ENCODE assay signal across 8 cellular contexts in the genomic region with DNA sequence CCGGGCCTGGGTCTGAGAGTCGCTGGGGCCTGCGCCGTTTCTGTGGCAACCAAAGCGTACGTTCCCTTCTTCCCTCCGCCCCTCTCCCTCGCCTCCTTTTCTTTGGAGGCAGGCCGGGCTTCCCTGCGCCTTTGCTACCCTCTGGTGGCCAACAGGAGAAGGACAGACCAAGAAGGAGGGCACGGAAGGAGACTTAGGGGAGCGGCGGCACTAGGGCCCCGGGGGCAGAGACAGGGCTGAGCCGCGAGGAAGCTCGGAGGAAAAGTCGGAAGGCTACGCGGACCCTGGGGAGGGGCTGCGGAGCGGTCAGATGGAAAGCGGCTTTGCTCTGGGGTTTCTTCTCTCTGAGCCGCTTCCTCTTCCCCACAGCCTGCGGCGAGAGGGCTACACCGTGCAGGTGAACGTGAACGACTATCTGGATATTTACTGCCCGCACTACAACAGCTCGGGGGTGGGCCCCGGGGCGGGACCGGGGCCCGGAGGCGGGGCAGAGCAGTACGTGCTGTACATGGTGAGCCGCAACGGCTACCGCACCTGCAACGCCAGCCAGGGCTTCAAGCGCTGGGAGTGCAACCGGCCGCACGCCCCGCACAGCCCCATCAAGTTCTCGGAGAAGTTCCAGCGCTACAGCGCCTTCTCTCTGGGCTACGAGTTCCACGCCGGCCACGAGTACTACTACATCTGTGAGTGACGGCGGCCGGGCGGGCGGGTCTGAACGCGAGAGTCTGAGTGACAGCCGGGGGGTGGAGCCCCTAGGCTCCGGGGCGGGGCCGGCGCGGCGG. TPM values are rescaled to one million over a fixed set of nuclear protein-coding genes. Genes with fewer than 3 reads are reported as not detected.
A peak's percentile ranks its signal among the peaks of the same experiment; 100 is the strongest.
DNase-seq lines count a peak whose midpoint lies in the region; ATAC-seq, FAIRE-seq and TF ChIP-seq lines count a peak whose summit lies in the region.

No MANE protein-coding gene starts in this region.

- TF ChIP-seq POLR2A in A549 (IDR thresholded peaks at IDR 0.05; ENCODE audit: low read length) (peak; percentile 11; the same call in 1 of the 2 replicates), gastrocnemius medialis (IDR thresholded peaks at IDR 0.05) (peak; percentile 50 to 87)

- H3K27ac Mint-ChIP-seq in brain: peak overlapping the region; percentile 92 to 96 (median 94)

- peak overlapping the region; percentile 100 for H3K4me2 ChIP-seq in A549

- CTCF ChIA-PET in A549 (lab: Yijun Ruan, JAX): interaction anchor here (0.6 to 5.5 kb wide), 63 partner anchors 11 to 1497 kb away, joined by 3 to 350 read pairs (median 5); a partner anchor contains a TSS

- in situ Hi-C loops in gastrocnemius medialis (cut with MboI; ENCODE audit: low sequenced_read_pairs in 4 of 4): no loop called here

- H3K27me3 ChIP-seq in gastrocnemius medialis: peaks cover 40 to 45% (median 44%) of the 10 kb centered on the region in 3 donors

- H3K9me3 ChIP-seq in A549 (no peaks in the 10 kb centered on the region), gastrocnemius medialis (no peaks in the 10 kb centered on the region)

- peaks cover 47% of the 10 kb centered on the region for H3K4me1 ChIP-seq in A549
- H3K4me1 ChIP-seq in gastrocnemius medialis: peaks cover 32 to 43% of the 10 kb centered on the region in 2 donors

- peaks cover 48% of the 10 kb centered on the region for H3K4me1 Mint-ChIP-seq in brain

- H3K36me3 Mint-ChIP-seq in brain: peaks cover 8% of the 10 kb centered on the region

- H3K27me3 Mint-ChIP-seq in brain: peaks cover 17% of the 10 kb centered on the region

- 1% methylated on average over 29 of the region's 67 CpGs for whole genome bisulfite sequencing in A549 (ENCODE audit: missing lambda C conversion rate)

- no peaks in the 10 kb centered on the region for H3K36me3 ChIP-seq in gastrocnemius medialis

- POLR2A ChIA-PET in A549 (lab: Yijun Ruan, JAX): interaction anchor here (0.6 to 1.8 kb wide), 12 partner anchors 14 to 377 kb away, joined by 3 to 7 read pairs (median 3); a partner anchor contains a TSS

- peak; percentile 77 for FAIRE-seq in A549 (lab: Jason Lieb, UNC)
- FAIRE-seq in TTC549 (lab: Jason Lieb, UNC): peak; percentile 98

- DNase-seq in A549 (ENCODE audit: low read depth in 1 of 2, low spot score in 1 of 2) (peak; percentile 95), NCI-H2107 (lab: John Stamatoyannopoulos, UW) (peak; percentile 91), gastrocnemius medialis (peak; percentile 83 to 89)

- intact Hi-C loops in gastrocnemius medialis (cut with DNase I; ENCODE audit: low total_unique reads): loop anchor here (1.0 to 5.0 kb wide), 6 partner anchors 22 to 608 kb away; a partner anchor contains a TSS

- peak overlapping the region; percentile 89 to 93 (median 91) for H3K4me3 Mint-ChIP-seq in brain

- TF ChIP-seq RAD21 in A549 (conservative IDR thresholded peaks at IDR 0.05 in 1 of 2, IDR thresholded peaks at IDR 0.05 in 1 of 2): peak; percentile 95 to 98

- TF ChIP-seq EP300 in A549 (IDR thresholded peaks at IDR 0.05): no peak

- H3K4me3 ChIP-seq in A549 (peak overlapping the region; percentile 59), iPS-11a (ENCODE audit: low read depth, low read length) (peak overlapping the region; percentile 85), gastrocnemius medialis (peak overlapping the region; percentile 57 to 85 (median 72))

- peaks cover 0 to 4% (median 0%) of the 10 kb centered on the region in 5 experiments for H3K9me3 Mint-ChIP-seq in brain

- ATAC-seq in A549 (peak; percentile 77 to 85), GM18520 (IDR thresholded peaks at IDR 0.05; ENCODE audit: unreplicated experiment) (peak; percentile 65), HG03066 (IDR thresholded peaks at IDR 0.05; ENCODE audit: low read depth, unreplicated experiment) (peak; percentile 78), gastrocnemius medialis (peak; percentile 87 to 89)

- peak overlapping the region; percentile 74 to 88 for H3K27ac ChIP-seq in A549
- peak overlapping the region; percentile 87 to 95 (median 89) for H3K27ac ChIP-seq in gastrocnemius medialis

- peak; percentile 82 for TF ChIP-seq CTCF in A549 (IDR thresholded peaks at IDR 0.05)
- peak; percentile 93 to 94 for TF ChIP-seq CTCF in brain (conservative IDR thresholded peaks at IDR 0.05)
- TF ChIP-seq CTCF in gastrocnemius medialis (IDR thresholded peaks at IDR 0.05 in 4 of 5, conservative IDR thresholded peaks at IDR 0.05 in 1 of 5): peak; percentile 90 to 97 (median 95)

TF ChIP-seq in A549, 52 proteins besides CTCF, POLR2A, EP300 and RAD21:
- 0 out of 2 replicates have a peak, but pooled peaks have one; percentile 15 for TF ChIP-seq HOXB5 (CRISPR knock-in tag; IDR thresholded peaks at IDR 0.05)
- TF ChIP-seq, protein P1, sequence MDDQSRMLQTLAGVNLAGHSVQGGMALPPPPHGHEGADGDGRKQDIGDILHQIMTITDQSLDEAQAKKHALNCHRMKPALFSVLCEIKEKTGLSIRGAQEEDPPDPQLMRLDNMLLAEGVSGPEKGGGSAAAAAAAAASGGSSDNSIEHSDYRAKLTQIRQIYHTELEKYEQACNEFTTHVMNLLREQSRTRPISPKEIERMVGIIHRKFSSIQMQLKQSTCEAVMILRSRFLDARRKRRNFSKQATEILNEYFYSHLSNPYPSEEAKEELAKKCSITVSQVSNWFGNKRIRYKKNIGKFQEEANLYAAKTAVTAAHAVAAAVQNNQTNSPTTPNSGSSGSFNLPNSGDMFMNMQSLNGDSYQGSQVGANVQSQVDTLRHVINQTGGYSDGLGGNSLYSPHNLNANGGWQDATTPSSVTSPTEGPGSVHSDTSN (IDR thresholded peaks at IDR 0.05): peak; percentile 95
- TF ChIP-seq, protein P2, sequence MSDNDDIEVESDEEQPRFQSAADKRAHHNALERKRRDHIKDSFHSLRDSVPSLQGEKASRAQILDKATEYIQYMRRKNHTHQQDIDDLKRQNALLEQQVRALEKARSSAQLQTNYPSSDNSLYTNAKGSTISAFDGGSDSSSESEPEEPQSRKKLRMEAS (IDR thresholded peaks at IDR 0.05): peak; percentile 86
- no peak for TF ChIP-seq EHF (CRISPR knock-in tag; IDR thresholded peaks at IDR 0.05)
- no peak for TF ChIP-seq CHD2 (IDR thresholded peaks at IDR 0.05; ENCODE audit: low read length, partially characterized antibody)
- peak; percentile 51; the same call in 1 of the 2 replicates for TF ChIP-seq KDM5A (IDR thresholded peaks at IDR 0.05)
- peak; percentile 88 for TF ChIP-seq SMC3 (IDR thresholded peaks at IDR 0.05)
- TF ChIP-seq MAZ (IDR thresholded peaks at IDR 0.05; ENCODE audit: borderline replicate concordance, low read depth, low read length): peak; percentile 24; the same call in 1 of the 2 replicates

RNA-seq across cellular contexts. Expression of a gene that starts 6.3 kb away (rescaled TPM):
- polyA plus RNA-seq in A549 (2011; rRNA removed): 1.9 and 2.6 TPM in 2 replicates
- 2.6 and 3.0 TPM in 2 replicates for polyA plus RNA-seq in A549 (2012; cell fraction: cytosol; rRNA removed)
- 2.7 and 3.3 TPM in 2 replicates for polyA plus RNA-seq in A549 (2012; cell fraction: nucleus; rRNA removed)
- 2.0 to 3.2 TPM (median 2.7 TPM) in 3 replicates for polyA plus RNA-seq in A549 (2017; fragmentation: RNase III; extraction: RNeasy Plus Mini Kit Qiagen cat#74134 plus additional on column Dnase treatment)
- 2.6 and 4.0 TPM in 2 replicates for polyA minus RNA-seq in A549 (2011; rRNA and poly(A)+ RNA removed)
- 34.9 TPM for polyA plus RNA-seq in brain (ENCODE audit: insufficient read depth, low read depth, low replicate concordance)
- 1 to 10 TPM in 2 of 4 donors, under 1 TPM in 1, not detected in 1; 0.55 to 1.8 (median 1.6) TPM for total RNA-seq in gastrocnemius medialis

RNA-seq across cellular contexts. Expression of a gene that starts 21.4 kb away (rescaled TPM):
- polyA plus RNA-seq in A549 (2011; rRNA removed) (3.1 and 4.9 TPM in 2 replicates), A549 (2017; fragmentation: RNase III; extraction: RNeasy Plus Mini Kit Qiagen cat#74134 plus additional on column Dnase treatment) (6.1 to 8.7 TPM (median 7.5 TPM) in 3 replicates), brain (ENCODE audit: insufficient read depth, low read depth, low replicate concordance) (1.6 TPM)
- 5.3 and 7.4 TPM in 2 replicates for polyA plus RNA-seq in A549 (2012; cell fraction: cytosol; rRNA removed)
- polyA plus RNA-seq in A549 (2012; cell fraction: nucleus; rRNA removed): 6.7 and 7.0 TPM in 2 replicates
- polyA minus RNA-seq in A549 (2011; rRNA and poly(A)+ RNA removed): 4.5 and 5.9 TPM in 2 replicates
- total RNA-seq in gastrocnemius medialis: under 1 TPM; 0.41 to 0.87 (median 0.80) TPM

RNA-seq across cellular contexts. Expression of a gene that starts 33.8 kb away (rescaled TPM):
- 25.6 and 33.6 TPM in 2 replicates for polyA plus RNA-seq in A549 (2011; rRNA removed)
- polyA plus RNA-seq in A549 (2012; cell fraction: cytosol; rRNA removed): 48.4 and 71.3 TPM in 2 replicates
- 165 and 205 TPM in 2 replicates for polyA plus RNA-seq in A549 (2012; cell fraction: nucleus; rRNA removed)
- polyA plus RNA-seq in A549 (2017; fragmentation: RNase III; extraction: RNeasy Plus Mini Kit Qiagen cat#74134 plus additional on column Dnase treatment): 33.0 to 35.2 TPM (median 34.2 TPM) in 3 replicates
- polyA minus RNA-seq in A549 (2011; rRNA and poly(A)+ RNA removed): 66.5 and 71.0 TPM in 2 replicates
- 40.1 TPM for polyA plus RNA-seq in brain (ENCODE audit: insufficient read depth, low read depth, low replicate concordance)
- 10 to 100 TPM; 30.3 to 42.8 (median 36.9) TPM for total RNA-seq in gastrocnemius medialis

RNA-seq across cellular contexts. Expression of a gene that starts 42.8 kb away (rescaled TPM):
- polyA plus RNA-seq in A549 (2011; rRNA removed) (38.9 and 64.6 TPM in 2 replicates), A549 (2017; fragmentation: RNase III; extraction: RNeasy Plus Mini Kit Qiagen cat#74134 plus additional on column Dnase treatment) (19.1 to 25.4 TPM (median 25.1 TPM) in 3 replicates), brain (ENCODE audit: insufficient read depth, low read depth, low replicate concordance) (16.6 TPM)
- 50.0 and 68.1 TPM in 2 replicates for polyA plus RNA-seq in A549 (2012; cell fraction: cytosol; rRNA removed)
- polyA plus RNA-seq in A549 (2012; cell fraction: nucleus; rRNA removed): 60.2 and 62.0 TPM in 2 replicates
- polyA minus RNA-seq in A549 (2011; rRNA and poly(A)+ RNA removed): 56.6 and 85.8 TPM in 2 replicates
- total RNA-seq in gastrocnemius medialis: 10 to 100 TPM; 12.6 to 35.1 (median 14.4) TPM

RNA-seq across cellular contexts. Expression of a gene that starts 50.7 kb away (rescaled TPM):
- 39.3 and 39.4 TPM in 2 replicates for polyA plus RNA-seq in A549 (2011; rRNA removed)
- polyA plus RNA-seq in A549 (2012; cell fraction: cytosol; rRNA removed): 21.3 and 27.6 TPM in 2 replicates
- 11.9 and 13.7 TPM in 2 replicates for polyA plus RNA-seq in A549 (2012; cell fraction: nucleus; rRNA removed)
- 28.2 to 30.7 TPM (median 28.9 TPM) in 3 replicates for polyA plus RNA-seq in A549 (2017; fragmentation: RNase III; extraction: RNeasy Plus Mini Kit Qiagen cat#74134 plus additional on column Dnase treatment)
- 31.7 and 33.7 TPM in 2 replicates for polyA minus RNA-seq in A549 (2011; rRNA and poly(A)+ RNA removed)
- polyA plus RNA-seq in brain (ENCODE audit: insufficient read depth, low read depth, low replicate concordance): 27.2 TPM
- 10 to 100 TPM in 1 of 4 donors, 1 to 10 TPM in 3; 3.5 to 11.4 (median 8.2) TPM for total RNA-seq in gastrocnemius medialis

Comparison
In these comparisons a context has a peak if more than half of its experiments do, and no peak if none do; other contexts are left out.
1. Peak in every context shown above with its lines: DNase-seq, ATAC-seq, H3K4me3 ChIP-seq and H3K27ac ChIP-seq.